Comparison of ENCODE assay signal across 1 cellular context in the genomic region with DNA sequence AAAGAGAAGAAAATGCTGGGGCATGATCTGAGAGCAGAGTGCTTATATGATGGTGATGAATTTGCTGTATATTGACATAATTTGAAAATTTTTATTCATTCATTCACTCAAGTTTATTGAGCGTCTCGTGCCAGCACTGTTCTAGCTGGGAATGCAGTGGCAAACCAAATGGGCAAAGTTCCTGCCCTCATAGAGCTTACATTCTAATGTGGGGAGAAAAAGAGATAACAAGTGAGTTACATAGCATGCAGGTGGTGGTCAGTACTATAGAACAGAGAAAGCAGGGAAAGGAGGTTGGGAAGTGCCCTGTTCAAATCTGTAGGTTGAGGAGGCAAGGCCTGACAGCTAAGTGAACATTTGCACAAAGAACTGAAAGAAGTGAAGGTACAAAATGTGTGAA.
TF ChIP-seq lines count a peak whose summit lies in the region.

No MANE protein-coding gene starts in this region.

TF ChIP-seq in HepG2, 621 proteins besides CTCF, POLR2A, EP300 and RAD21:
- peak; percentile 47; the same call in 1 of the 2 replicates for TF ChIP-seq POGK (CRISPR knock-in tag; conservative IDR thresholded peaks at IDR 0.05)
- no peak for TF ChIP-seq ETV6 (CRISPR knock-in tag; conservative IDR thresholded peaks at IDR 0.05)
- TF ChIP-seq, protein P1, sequence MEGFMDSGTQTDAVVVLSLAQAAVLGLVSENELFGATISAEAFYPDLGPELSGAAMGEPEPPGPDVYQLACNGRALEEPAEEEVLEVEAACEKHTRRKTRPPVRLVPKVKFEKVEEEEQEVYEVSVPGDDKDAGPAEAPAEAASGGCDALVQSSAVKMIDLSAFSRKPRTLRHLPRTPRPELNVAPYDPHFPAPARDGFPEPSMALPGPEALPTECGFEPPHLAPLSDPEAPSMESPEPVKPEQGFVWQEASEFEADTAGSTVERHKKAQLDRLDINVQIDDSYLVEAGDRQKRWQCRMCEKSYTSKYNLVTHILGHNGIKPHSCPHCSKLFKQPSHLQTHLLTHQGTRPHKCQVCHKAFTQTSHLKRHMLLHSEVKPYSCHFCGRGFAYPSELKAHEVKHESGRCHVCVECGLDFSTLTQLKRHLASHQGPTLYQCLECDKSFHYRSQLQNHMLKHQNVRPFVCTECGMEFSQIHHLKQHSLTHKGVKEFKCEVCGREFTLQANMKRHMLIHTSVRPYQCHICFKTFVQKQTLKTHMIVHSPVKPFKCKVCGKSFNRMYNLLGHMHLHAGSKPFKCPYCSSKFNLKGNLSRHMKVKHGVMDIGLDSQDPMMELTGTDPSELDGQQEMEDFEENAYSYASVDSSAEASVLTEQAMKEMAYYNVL (CRISPR knock-in tag; IDR thresholded peaks at IDR 0.05; ENCODE audit: borderline replicate concordance), result no peak
- no peak for TF ChIP-seq SMYD3 (CRISPR knock-in tag; IDR thresholded peaks at IDR 0.05)
- no peak for TF ChIP-seq KDM5A (IDR thresholded peaks at IDR 0.05; ENCODE audit: borderline replicate concordance, low read length)
TF ChIP-seq in HepG2: peak in this region for 1.
